40 cellular contexts compared by ENCODE assay signal in genomic region chr11:126635511-126635910, GRCh38.
"Had no signal": no experiment of that assay in that cellular context is flagged by ENCODE, and none has a peak within 500 bp of the region (broad histone marks: within the 10 kb centered on the region; RNA-seq: fewer than 3 reads in every experiment).

No MANE protein-coding gene starts in this region.

- H3K4me3 ChIP-seq: adrenal gland, body of pancreas, breast epithelium, cardiac muscle cell had no signal

- H3K9me3 Mint-ChIP-seq: activated B cell treated with CpG ODN at 0.5 μM for 24 hours; activated CD4-positive, alpha-beta memory T cell treated with anti-CD3 and anti-CD28 coated beads for 36 hours; activated CD4-positive, alpha-beta T cell treated with anti-CD3 and anti-CD28 coated beads, Interleukin-2, amount 10 ng/mL, durations not matched to agents 24 days and 14 days; activated CD8-positive, alpha-beta T cell treated with anti-CD3 and anti-CD28 coated beads for 36 hours; activated naive CD4-positive, alpha-beta T cell treated with anti-CD3 and anti-CD28 coated beads, Interleukin-2, amount 10 ng/mL, durations not matched to agents 7 days and 5 days; activated naive CD4-positive, alpha-beta T cell treated with anti-CD3 and anti-CD28 coated beads, Interleukin-2, amount 50 U/mL, for 72 hours; activated naive CD8-positive, alpha-beta T cell treated with anti-CD3 and anti-CD28 coated beads for 36 hours; activated T-cell treated with anti-CD3 and anti-CD28 coated beads, Interleukin-2, amount 50 U/mL, for 4 hours; activated T-cell treated with anti-CD3 and anti-CD28 coated beads, Interleukin-2, amount 50 U/mL, for 72 hours; activated T-helper 1 cell treated with anti-CD3 and anti-CD28 coated beads, Interleukin-12 subunit alpha, Interleukin-12 subunit beta, Interleukin-2, Interleukin-4 antibody, amounts not matched to agents 30 ng/mL and 10 ng/mL and 1 ng/mL, durations not matched to agents 14 hours and 24 hours and 36 hours; activated T-helper 17 cell treated with anti-CD3 and anti-CD28 coated beads, Interleukin-2, amount 50 U/mL, for 72 hours; central memory CD8-positive, alpha-beta T cell; T-helper 1 cell treated with Interleukin-12 subunit alpha and Interleukin-12 subunit beta and Interleukin-4 antibody, amounts not matched to agents 30 μg/mL and 1 μg/mL, for 36 hours; T-helper 2 cell treated with Interferon-gamma antibody and Interleukin-4, amounts not matched to agents 5 μg/mL and 100 μg/mL, for 36 hours had no signal

- H3K27ac Mint-ChIP-seq: activated B cell treated with CpG ODN at 0.5 μM for 24 hours; activated CD4-positive, alpha-beta memory T cell treated with anti-CD3 and anti-CD28 coated beads for 36 hours; activated CD4-positive, alpha-beta T cell treated with anti-CD3 and anti-CD28 coated beads, Interleukin-2, amount 10 ng/mL, durations not matched to agents 24 days and 14 days; activated CD8-positive, alpha-beta T cell treated with anti-CD3 and anti-CD28 coated beads for 36 hours; activated naive CD4-positive, alpha-beta T cell treated with anti-CD3 and anti-CD28 coated beads, Interleukin-2, amount 10 ng/mL, durations not matched to agents 7 days and 5 days; activated naive CD4-positive, alpha-beta T cell treated with anti-CD3 and anti-CD28 coated beads, Interleukin-2, amount 50 U/mL, for 72 hours; activated naive CD8-positive, alpha-beta T cell treated with anti-CD3 and anti-CD28 coated beads for 36 hours; activated T-cell treated with anti-CD3 and anti-CD28 coated beads, Interleukin-2, amount 50 U/mL, for 72 hours; activated T-helper 1 cell treated with anti-CD3 and anti-CD28 coated beads, Interleukin-12 subunit alpha, Interleukin-12 subunit beta, Interleukin-2, Interleukin-4 antibody, amounts not matched to agents 30 ng/mL and 10 ng/mL and 1 ng/mL, durations not matched to agents 14 hours and 24 hours and 36 hours; activated T-helper 17 cell treated with anti-CD3 and anti-CD28 coated beads, Interleukin-2, amount 50 U/mL, for 72 hours; T-helper 1 cell treated with Interleukin-12 subunit alpha and Interleukin-12 subunit beta and Interleukin-4 antibody, amounts not matched to agents 30 μg/mL and 1 μg/mL, for 36 hours; T-helper 2 cell treated with Interferon-gamma antibody and Interleukin-4, amounts not matched to agents 5 μg/mL and 100 μg/mL, for 36 hours had no signal

- H3K9me3 ChIP-seq: adrenal gland, body of pancreas, breast epithelium had no signal

- H3K36me3 Mint-ChIP-seq: activated CD4-positive, alpha-beta memory T cell treated with anti-CD3 and anti-CD28 coated beads for 36 hours; activated naive CD4-positive, alpha-beta T cell treated with anti-CD3 and anti-CD28 coated beads, Interleukin-2, amount 10 ng/mL, durations not matched to agents 7 days and 5 days; activated naive CD4-positive, alpha-beta T cell treated with anti-CD3 and anti-CD28 coated beads, Interleukin-2, amount 50 U/mL, for 72 hours; activated naive CD8-positive, alpha-beta T cell treated with anti-CD3 and anti-CD28 coated beads for 36 hours had no signal

- H3K27me3 ChIP-seq: adrenal gland, body of pancreas, brain microvascular endothelial cell had no signal

- H3K4me3 Mint-ChIP-seq: activated B cell treated with CpG ODN at 0.5 μM for 24 hours; activated CD4-positive, alpha-beta memory T cell treated with anti-CD3 and anti-CD28 coated beads for 36 hours; activated CD4-positive, alpha-beta T cell treated with anti-CD3 and anti-CD28 coated beads, Interleukin-2, amount 10 ng/mL, durations not matched to agents 24 days and 14 days; activated CD8-positive, alpha-beta T cell treated with anti-CD3 and anti-CD28 coated beads for 36 hours; activated naive CD4-positive, alpha-beta T cell treated with anti-CD3 and anti-CD28 coated beads, Interleukin-2, amount 10 ng/mL, durations not matched to agents 7 days and 5 days; activated naive CD8-positive, alpha-beta T cell treated with anti-CD3 and anti-CD28 coated beads for 36 hours; activated T-cell treated with anti-CD3 and anti-CD28 coated beads, Interleukin-2, amount 50 U/mL, for 4 hours; activated T-cell treated with anti-CD3 and anti-CD28 coated beads, Interleukin-2, amount 50 U/mL, for 72 hours; activated T-helper 1 cell treated with anti-CD3 and anti-CD28 coated beads, Interleukin-12 subunit alpha, Interleukin-12 subunit beta, Interleukin-2, Interleukin-4 antibody, amounts not matched to agents 30 ng/mL and 10 ng/mL and 1 ng/mL, durations not matched to agents 14 hours and 24 hours and 36 hours; activated T-helper 17 cell treated with anti-CD3 and anti-CD28 coated beads, Interleukin-2, amount 50 U/mL, for 72 hours; central memory CD8-positive, alpha-beta T cell; T-helper 1 cell treated with Interleukin-12 subunit alpha and Interleukin-12 subunit beta and Interleukin-4 antibody, amounts not matched to agents 30 μg/mL and 1 μg/mL, for 36 hours; T-helper 2 cell treated with Interferon-gamma antibody and Interleukin-4, amounts not matched to agents 5 μg/mL and 100 μg/mL, for 36 hours had no signal

- H3K4me1 ChIP-seq: adrenal gland, body of pancreas, breast epithelium had no signal

- FAIRE-seq: astrocyte, TTC549 had no signal

- H3K4me1 Mint-ChIP-seq: activated B cell treated with CpG ODN at 0.5 μM for 24 hours; activated CD4-positive, alpha-beta T cell treated with anti-CD3 and anti-CD28 coated beads, Interleukin-2, amount 10 ng/mL, durations not matched to agents 24 days and 14 days; activated naive CD4-positive, alpha-beta T cell treated with anti-CD3 and anti-CD28 coated beads, Interleukin-2, amount 10 ng/mL, durations not matched to agents 7 days and 5 days; activated naive CD8-positive, alpha-beta T cell treated with anti-CD3 and anti-CD28 coated beads for 36 hours; activated T-helper 17 cell treated with anti-CD3 and anti-CD28 coated beads, Interleukin-2, amount 50 U/mL, for 72 hours; central memory CD8-positive, alpha-beta T cell had no signal

- ATAC-seq: activated CD8-positive, alpha-beta T cell treated with anti-CD3 and anti-CD28 coated beads for 36 hours; activated naive CD4-positive, alpha-beta T cell treated with anti-CD3 and anti-CD28 coated beads, Interleukin-2, amount 50 U/mL, for 72 hours; activated T-cell treated with anti-CD3 and anti-CD28 coated beads, Interleukin-2, amount 50 U/mL, for 4 hours; activated T-cell treated with anti-CD3 and anti-CD28 coated beads, Interleukin-2, amount 50 U/mL, for 72 hours; activated T-helper 17 cell treated with anti-CD3 and anti-CD28 coated beads, Interleukin-2, amount 50 U/mL, for 72 hours; body of pancreas had no signal

- DNase-seq: activated B cell treated with CpG ODN at 0.5 μM for 24 hours; activated CD4-positive, alpha-beta memory T cell treated with anti-CD3 and anti-CD28 coated beads for 36 hours; activated CD4-positive, alpha-beta T cell treated with anti-CD3 and anti-CD28 coated beads for 4 hours; activated CD4-positive, alpha-beta T cell treated with anti-CD3 and anti-CD28 coated beads, Interleukin-2, amount 10 ng/mL, durations not matched to agents 24 days and 14 days; activated CD4-positive, alpha-beta T cell treated with anti-CD3 and anti-CD28 coated beads, Interleukin-2, amount 50 U/mL, for 1 hour; activated CD4-positive, alpha-beta T cell treated with anti-CD3 and anti-CD28 coated beads, Interleukin-2, amount 50 U/mL, for 4 hours; activated CD4-positive, CD25-positive, alpha-beta regulatory T cell treated with anti-CD3 and anti-CD28 coated beads, Interleukin-2, amount 50 U/mL, for 72 hours; activated CD8-positive, alpha-beta memory T cell treated with anti-CD3 and anti-CD28 coated beads, Interleukin-2, amount 50 U/mL, for 4 hours; activated CD8-positive, alpha-beta T cell treated with anti-CD3 and anti-CD28 coated beads for 36 hours; activated effector memory CD4-positive, alpha-beta T cell treated with anti-CD3 and anti-CD28 coated beads, Interleukin-2, amount 50 U/mL, for 16 hours; activated gamma-delta T cell treated with Interleukin-2 at 50 U/mL for 16 hours; activated naive CD4-positive, alpha-beta T cell; activated naive CD4-positive, alpha-beta T cell treated with anti-CD3 and anti-CD28 coated beads, Interleukin-2, amount 10 ng/mL, durations not matched to agents 7 days and 5 days; activated naive CD8-positive, alpha-beta T cell treated with anti-CD3 and anti-CD28 coated beads for 36 hours; activated T-cell treated with anti-CD3 and anti-CD28 coated beads for 4 hours; activated T-cell treated with anti-CD3 and anti-CD28 coated beads, Interleukin-2, amount 50 U/mL, for 1 hour; activated T-cell treated with anti-CD3 and anti-CD28 coated beads, Interleukin-2, amount 50 U/mL, for 4 hours; activated T-cell treated with anti-CD3 and anti-CD28 coated beads, Interleukin-2, amount 50 U/mL, for 72 hours; adrenal gland; amniotic stem cell; aorta; body of pancreas; brain microvascular endothelial cell; caudate nucleus; cerebellar nuclear complex; SW 1271; T-helper 1 cell; T-helper 2 cell; T-helper 9 cell had no signal

- H3K27ac ChIP-seq: adrenal gland, body of pancreas, brain microvascular endothelial cell, breast epithelium, cardiac muscle cell, VCaP had no signal

- H3K36me3 ChIP-seq: adrenal gland, brain microvascular endothelial cell, breast epithelium, cardiac muscle cell had no signal
